ENCODE assay signal across 17 cellular contexts in genomic region chr18:74632856-74633255, GRCh38. TPM values are rescaled to one million over a fixed set of nuclear protein-coding genes. Genes with fewer than 3 reads are reported as not detected.
DNase-seq lines count a peak whose midpoint lies in the region; ATAC-seq and TF ChIP-seq lines count a peak whose summit lies in the region.
"Had no signal": no experiment of that assay in that cellular context is flagged by ENCODE, and none has a peak within 500 bp of the region (broad histone marks: within the 10 kb centered on the region; RNA-seq: fewer than 3 reads in every experiment).

No MANE protein-coding gene starts in this region.

- H3K27ac ChIP-seq in CD4-positive, alpha-beta T cell (ENCODE audit: low read depth, low read length): peak overlapping the region; percentile 13
- H3K27ac ChIP-seq in OCI-LY7 (ENCODE audit: low read depth, low read length, poor library complexity, severe bottlenecking): no peak overlapping the region
- H3K27ac ChIP-seq: A549, PC-9 had no signal

- H3K4me3 Mint-ChIP-seq in activated CD4-positive, alpha-beta T cell treated with anti-CD3 and anti-CD28 coated beads, Interleukin-2, amount 10 ng/mL, durations not matched to agents 7 days and 5 days: no peak overlapping the region
- peak overlapping the region; percentile 81 for H3K4me3 Mint-ChIP-seq in CD4-positive, alpha-beta T cell
- no peak overlapping the region for H3K4me3 Mint-ChIP-seq in effector memory CD8-positive, alpha-beta T cell
- H3K4me3 Mint-ChIP-seq: CD14-positive monocyte had no signal

- no peak for ATAC-seq in CD4-positive, alpha-beta T cell (ENCODE audit: poor library complexity)
- no peak for ATAC-seq in effector memory CD8-positive, alpha-beta T cell (replicated peaks)
- no peak for ATAC-seq in HG02938 (IDR thresholded peaks at IDR 0.05; ENCODE audit: unreplicated experiment)
- ATAC-seq: A549 had no signal

- CTCF ChIA-PET in activated CD4-positive, alpha-beta T cell treated with anti-CD3 and anti-CD28 coated beads, Interleukin-2, amount 10 ng/mL, durations not matched to agents 7 days and 5 days (lab: Charles Lee): interaction anchor here (1.6 kb wide), 1 partner anchor 9 kb away, joined by 8 read pairs; no protein-coding TSS in a partner anchor
- CTCF ChIA-PET in CD4-positive, alpha-beta T cell (lab: Charles Lee): no interaction called here
- CTCF ChIA-PET in OCI-LY7 (lab: Charles Lee; ENCODE audit: unreplicated experiment): no interaction called here

- H3K4me1 Mint-ChIP-seq in activated CD4-positive, alpha-beta T cell treated with anti-CD3 and anti-CD28 coated beads, Interleukin-2, amount 10 ng/mL, durations not matched to agents 7 days and 5 days: peaks cover 39% of the 10 kb centered on the region
- H3K4me1 Mint-ChIP-seq in CD4-positive, alpha-beta T cell (ENCODE audit: low read depth): peaks cover 56% of the 10 kb centered on the region
- H3K4me1 Mint-ChIP-seq in effector memory CD8-positive, alpha-beta T cell (ENCODE audit: low read depth in 2 of 2): peaks cover 18 to 24% of the 10 kb centered on the region in 2 donors

- no peaks in the 10 kb centered on the region for H3K9me3 ChIP-seq in CD4-positive, alpha-beta T cell (ENCODE audit: control insufficient read depth, low read length)
- H3K9me3 ChIP-seq in OCI-LY7 (ENCODE audit: low read length): no peaks in the 10 kb centered on the region
- H3K9me3 ChIP-seq: A549, MG63 had no signal

- H4K20me1 ChIP-seq in OCI-LY7 (ENCODE audit: insufficient read depth, low read length): no peaks in the 10 kb centered on the region

- no peaks in the 10 kb centered on the region for H3K9me3 Mint-ChIP-seq in activated CD4-positive, alpha-beta T cell treated with anti-CD3 and anti-CD28 coated beads, Interleukin-2, amount 10 ng/mL, durations not matched to agents 7 days and 5 days
- H3K9me3 Mint-ChIP-seq in CD4-positive, alpha-beta T cell: no peaks in the 10 kb centered on the region
- H3K9me3 Mint-ChIP-seq in effector memory CD8-positive, alpha-beta T cell: no peaks in the 10 kb centered on the region

- peaks cover 34% of the 10 kb centered on the region for H3K36me3 Mint-ChIP-seq in activated CD4-positive, alpha-beta T cell treated with anti-CD3 and anti-CD28 coated beads, Interleukin-2, amount 10 ng/mL, durations not matched to agents 7 days and 5 days (ENCODE audit: low read depth)
- peaks cover 33% of the 10 kb centered on the region for H3K36me3 Mint-ChIP-seq in CD4-positive, alpha-beta T cell (ENCODE audit: low read depth)
- H3K36me3 Mint-ChIP-seq in effector memory CD8-positive, alpha-beta T cell (ENCODE audit: insufficient read depth): peaks cover 17% of the 10 kb centered on the region

- H3K36me3 ChIP-seq in OCI-LY7 (ENCODE audit: insufficient read depth, low read length): peaks cover 5% of the 10 kb centered on the region; the same call in 1 of the 2 replicates

- peak overlapping the region; percentile 97 for H3K27ac Mint-ChIP-seq in activated CD4-positive, alpha-beta T cell treated with anti-CD3 and anti-CD28 coated beads, Interleukin-2, amount 10 ng/mL, durations not matched to agents 7 days and 5 days
- peak overlapping the region; percentile 90 for H3K27ac Mint-ChIP-seq in CD4-positive, alpha-beta T cell
- peak overlapping the region; percentile 67 to 87 for H3K27ac Mint-ChIP-seq in effector memory CD8-positive, alpha-beta T cell

- no peak for DNase-seq in activated CD4-positive, alpha-beta T cell treated with anti-CD3 and anti-CD28 coated beads, Interleukin-2, amount 10 ng/mL, durations not matched to agents 7 days and 5 days
- DNase-seq in activated CD4-positive, alpha-beta T cell treated with anti-CD3 and anti-CD28 coated beads, Interleukin-2, amount 50 U/mL, for 48 hours: no peak
- no peak for DNase-seq in CD4-positive, alpha-beta T cell
- DNase-seq in OCI-LY7 (ENCODE audit: low spot score) (no peak), germinal center (ENCODE audit: low spot score) (no peak), hypothalamus (lab: John Stamatoyannopoulos, UW) (no peak)
- no peak for DNase-seq in effector memory CD8-positive, alpha-beta T cell
- DNase-seq: HCEC 1CT, KG1, MG63, NCI-H1105, NCI-H187, NCI-H446, PC-9 had no signal

- POLR2A ChIA-PET in activated CD4-positive, alpha-beta T cell treated with anti-CD3 and anti-CD28 coated beads, Interleukin-2, amount 10 ng/mL, durations not matched to agents 7 days and 5 days (lab: Charles Lee): no interaction called here
- POLR2A ChIA-PET in CD4-positive, alpha-beta T cell (lab: Charles Lee): interaction anchor here (1.3 to 4.7 kb wide), 2 partner anchors 9 to 35 kb away, joined by 5 to 53 read pairs; partner anchors contain the start of gene ZNF407
- POLR2A ChIA-PET in OCI-LY7 (lab: Charles Lee): no interaction called here

- no peaks in the 10 kb centered on the region for H3K79me2 ChIP-seq in OCI-LY7 (ENCODE audit: insufficient read depth, low read depth, low read length)

- H3K4me1 ChIP-seq in OCI-LY7 (ENCODE audit: insufficient read depth, low read length, poor library complexity, severe bottlenecking): no peaks in the 10 kb centered on the region
- H3K4me1 ChIP-seq: A549 had no signal

- intact Hi-C loops in CD4-positive, alpha-beta T cell (cut with DNase I, micrococcal nuclease): no loop called here
- intact Hi-C loops in OCI-LY7 (cut with micrococcal nuclease; ENCODE audit: unreplicated experiment): no loop called here

- no peak overlapping the region for H3K4me3 ChIP-seq in OCI-LY7 (ENCODE audit: low read depth, low read length, poor library complexity, severe bottlenecking)
- H3K4me3 ChIP-seq: A549, MG63, PC-9 had no signal

- H3K4me2 ChIP-seq in OCI-LY7 (ENCODE audit: low read length): no peak overlapping the region
- H3K4me2 ChIP-seq: A549, PC-9 had no signal

- no peak for TF ChIP-seq CTCF in CD4-positive, alpha-beta T cell (IDR thresholded peaks at IDR 0.05)
- no peak for TF ChIP-seq CTCF in OCI-LY7 (conservative IDR thresholded peaks at IDR 0.05; ENCODE audit: low read length)

- H3K9me2 ChIP-seq in OCI-LY7 (ENCODE audit: insufficient read depth, low read length): no peaks in the 10 kb centered on the region

- BruUV-seq in OCI-LY7 (replicated peaks; lab: Mats Ljungman, UMichigan): TSS peak; percentile 32

- H2AFZ ChIP-seq in OCI-LY7 (ENCODE audit: low read length): no peak overlapping the region
- H2AFZ ChIP-seq: PC-9 had no signal

- no peaks in the 10 kb centered on the region for H3K27me3 Mint-ChIP-seq in activated CD4-positive, alpha-beta T cell treated with anti-CD3 and anti-CD28 coated beads, Interleukin-2, amount 10 ng/mL, durations not matched to agents 7 days and 5 days
- no peaks in the 10 kb centered on the region for H3K27me3 Mint-ChIP-seq in CD4-positive, alpha-beta T cell
- H3K27me3 Mint-ChIP-seq in effector memory CD8-positive, alpha-beta T cell: no peaks in the 10 kb centered on the region

- H3K27me3 ChIP-seq in CD4-positive, alpha-beta T cell (ENCODE audit: control insufficient read depth, insufficient read depth, low read length): no peaks in the 10 kb centered on the region
- H3K27me3 ChIP-seq: MG63 had no signal

RNA-seq across cellular contexts. Expression of gene ZNF407, which starts 35.2 kb away (rescaled TPM):
- total RNA-seq in activated CD4-positive, alpha-beta T cell treated with anti-CD3 and anti-CD28 coated beads, Interleukin-2, amount 10 ng/mL, durations not matched to agents 7 days and 5 days: 10 to 100 TPM; 19.3 TPM
- total RNA-seq in CD4-positive, alpha-beta T cell: 10 to 100 TPM; 23.2 to 24.7 TPM
- 8.9 and 10.5 TPM in 2 replicates for total RNA-seq in OCI-LY7 (2014; rRNA removed; shearing (Covaris generic))
- 11.9 and 12.1 TPM in 2 replicates for total RNA-seq in OCI-LY7 (2022)
